In genomic region chr17:64146418-64147109, GRCh38 we compare ENCODE assay signal across 7 cellular contexts. TPM values are rescaled to one million over a fixed set of nuclear protein-coding genes. Genes with fewer than 3 reads are reported as not detected.
DNase-seq lines count a peak whose midpoint lies in the region; ATAC-seq and TF ChIP-seq lines count a peak whose summit lies in the region.

No MANE protein-coding gene starts in this region.

- POLR2A ChIA-PET in PC-9 (lab: Charles Lee; ENCODE audit: unreplicated experiment) = interaction anchor here (0.5 to 1.1 kb wide), 5 partner anchors 56 to 432 kb away, joined by 3 to 18 read pairs (median 8); no protein-coding TSS in a partner anchor

- peak overlapping the region; percentile 56 for H4K91ac ChIP-seq in trophoblast cell (ENCODE audit: low read depth, low read length)

- no peak for TF ChIP-seq CTCF in PC-9 (conservative IDR thresholded peaks at IDR 0.05)
- no peak for TF ChIP-seq CTCF in glutamatergic neuron (IDR thresholded peaks at IDR 0.05; ENCODE audit: partially characterized antibody, unreplicated experiment)

- intact Hi-C loops in PC-9 (cut with micrococcal nuclease; ENCODE audit: unreplicated experiment) = loop anchor here (5.0 to 10.0 kb wide), 3 partner anchors 56 to 341 kb away; no protein-coding TSS in a partner anchor

- no peaks in the 10 kb centered on the region for H3K9me3 Mint-ChIP-seq in glutamatergic neuron (ENCODE audit: unreplicated experiment)

- DNase-seq in PC-9 (peak; percentile 47 to 52), glutamatergic neuron (peak; percentile 73), trophoblast cell (peak; percentile 28 to 63), SKM-1 (lab: John Stamatoyannopoulos, UW; ENCODE audit: unreplicated experiment) (no peak)
- DNase-seq in activated naive CD4-positive, alpha-beta T cell treated with anti-CD3 and anti-CD28 coated beads, Interleukin-2, amount 50 U/mL, for 16 hours = peak; percentile 58

- H3K27me3 ChIP-seq in PC-9 (ENCODE audit: insufficient read depth, low read depth) (no peaks in the 10 kb centered on the region), trophoblast cell (ENCODE audit: insufficient read depth, low read length) (no peaks in the 10 kb centered on the region)

- peak overlapping the region; percentile 68 for H2BK5ac ChIP-seq in trophoblast cell (ENCODE audit: low read depth, low read length, poor library complexity)

- H3K4me1 Mint-ChIP-seq in glutamatergic neuron (ENCODE audit: low read depth, unreplicated experiment) = peaks cover 20% of the 10 kb centered on the region

- no peaks in the 10 kb centered on the region for H3K36me3 Mint-ChIP-seq in glutamatergic neuron (ENCODE audit: unreplicated experiment)

- CTCF ChIA-PET in PC-9 (lab: Charles Lee) = interaction anchor here (1.2 to 1.3 kb wide), 2 partner anchors 13 to 135 kb away, joined by 3 to 6 read pairs; no protein-coding TSS in a partner anchor

- peak overlapping the region; percentile 28 for H3K14ac ChIP-seq in trophoblast cell (ENCODE audit: low read length)

- peak overlapping the region; percentile 90 for H3K27ac ChIP-seq in PC-9
- peak overlapping the region; percentile 72 for H3K27ac ChIP-seq in trophoblast cell (ENCODE audit: low read depth, low read length)

- H3K27ac Mint-ChIP-seq in glutamatergic neuron (ENCODE audit: unreplicated experiment) = no peak overlapping the region

- H3K9me3 ChIP-seq in PC-9 (ENCODE audit: insufficient read depth, low read depth) = no peaks in the 10 kb centered on the region
- no peaks in the 10 kb centered on the region for H3K9me3 ChIP-seq in trophoblast cell (ENCODE audit: insufficient read depth, low read depth, low read length)

- H3K4me3 ChIP-seq in PC-9 (peak overlapping the region; percentile 93), trophoblast cell (ENCODE audit: low read depth, low read length) (peak overlapping the region; percentile 74)

- H3K9me2 ChIP-seq in PC-9 (ENCODE audit: insufficient read depth) = no peaks in the 10 kb centered on the region

- H2AFZ ChIP-seq in PC-9 (no peak overlapping the region), trophoblast cell (ENCODE audit: insufficient read depth, low read length, poor library complexity) (no peak overlapping the region)

- no CpG with 5 or more reads among the region's 34 CpGs for WGBS in trophoblast cell (ENCODE audit: extremely low coverage, insufficient coverage, insufficient read length)

- no peak overlapping the region for H3K4me3 Mint-ChIP-seq in glutamatergic neuron (ENCODE audit: unreplicated experiment)

- no peaks in the 10 kb centered on the region for H4K20me1 ChIP-seq in PC-9 (ENCODE audit: insufficient read depth)

- H3F3A ChIP-seq in PC-9 (ENCODE audit: insufficient read depth, low read depth) = peaks cover 63% of the 10 kb centered on the region

- H2BK12ac ChIP-seq in trophoblast cell (ENCODE audit: low read length) = no peak overlapping the region

- H3K79me2 ChIP-seq in PC-9 (ENCODE audit: low read depth) (peaks cover 22% of the 10 kb centered on the region), trophoblast cell (ENCODE audit: control insufficient read depth, insufficient read depth, low read length, poor library complexity) (peaks cover 8% of the 10 kb centered on the region)

- H3K23ac ChIP-seq in trophoblast cell (ENCODE audit: low read length) = no peak overlapping the region

- H2BK120ac ChIP-seq in trophoblast cell (ENCODE audit: insufficient read depth, low read length, poor library complexity) = peak overlapping the region; percentile 33

- ATAC-seq in GM18517 (IDR thresholded peaks at IDR 0.05; ENCODE audit: unreplicated experiment) (peak; percentile 4), HG03175 (IDR thresholded peaks at IDR 0.05; ENCODE audit: unreplicated experiment) (peak; percentile 15)

- H4K8ac ChIP-seq in trophoblast cell (ENCODE audit: low read depth, low read length) = peak overlapping the region; percentile 48

- peak overlapping the region; percentile 9 for H2AK5ac ChIP-seq in trophoblast cell (ENCODE audit: low read length)

- peaks cover 8% of the 10 kb centered on the region for H3K79me1 ChIP-seq in trophoblast cell (ENCODE audit: low read length)

- H3K4me1 ChIP-seq in PC-9 (replicated peaks; ENCODE audit: insufficient read depth) (peaks cover 31% of the 10 kb centered on the region), trophoblast cell (ENCODE audit: control insufficient read depth in 1 of 2, insufficient read depth in 2 of 2, low read length in 2 of 2) (peaks cover 2 to 3% of the 10 kb centered on the region in 2 experiments)

- peak overlapping the region; percentile 96 for H3K4me2 ChIP-seq in PC-9
- peak overlapping the region; percentile 52 for H3K4me2 ChIP-seq in trophoblast cell (ENCODE audit: low read length)

- BruUV-seq in PC-9 (replicated peaks; lab: Mats Ljungman, UMichigan) = TSS peak; percentile 74

- H3K4ac ChIP-seq in trophoblast cell (ENCODE audit: low read depth, low read length) = peak overlapping the region; percentile 56

- peak overlapping the region; percentile 44 for H3K9ac ChIP-seq in trophoblast cell (ENCODE audit: low read length)

- H3K18ac ChIP-seq in trophoblast cell (ENCODE audit: low read length) = peak overlapping the region; percentile 13

- H3K36me3 ChIP-seq in PC-9 (ENCODE audit: low read depth) = peaks cover 16% of the 10 kb centered on the region
- peaks cover 8 to 22% of the 10 kb centered on the region in 2 experiments for H3K36me3 ChIP-seq in trophoblast cell (ENCODE audit: control insufficient read depth in 1 of 2, insufficient read depth in 2 of 2, low read length in 2 of 2)

- H3K27me3 Mint-ChIP-seq in glutamatergic neuron (ENCODE audit: unreplicated experiment) = peaks cover 5% of the 10 kb centered on the region

- peak overlapping the region; percentile 13 for H4K12ac ChIP-seq in trophoblast cell (ENCODE audit: low read depth, low read length)

RNA-seq across cellular contexts. Expression of gene ERN1, which starts 16.6 kb away (rescaled TPM):
- total RNA-seq in PC-9 (2021) (9.2 and 11.7 TPM in 2 replicates), glutamatergic neuron (ENCODE audit: unreplicated experiment) (6.9 TPM)
- polyA plus RNA-seq in trophoblast cell (2013) = 16.3 and 17.4 TPM in 2 replicates
